14 cellular contexts compared by ENCODE assay signal in genomic region chr5:103466494-103466893, GRCh38.
DNase-seq lines count a peak whose midpoint lies in the region; ATAC-seq and TF ChIP-seq lines count a peak whose summit lies in the region.
"Had no signal": no experiment of that assay in that cellular context is flagged by ENCODE, and none has a peak within 500 bp of the region (broad histone marks: within the 10 kb centered on the region; RNA-seq: fewer than 3 reads in every experiment).

No MANE protein-coding gene starts in this region.

- no peak for TF ChIP-seq CTCF in AG10803 (conservative IDR thresholded peaks at IDR 0.05; ENCODE audit: low read length)

- H3K4me3 ChIP-seq in AG10803 (ENCODE audit: low read length) = no peak overlapping the region
- H3K4me3 ChIP-seq: heart right ventricle, transverse colon had no signal

- DNase-seq in AG10803 (ENCODE audit: low read depth) = peak; percentile 64
- peak; percentile 73 for DNase-seq in NCI-H460 (ENCODE audit: extremely low read depth, low read depth)
- DNase-seq in dermis microvascular lymphatic vessel endothelial cell (ENCODE audit: low read depth in 2 of 2) = peak; percentile 27 to 83
- DNase-seq in lung microvascular endothelial cell (ENCODE audit: low read depth in 2 of 2) = peak; percentile 70 to 86
- no peak for DNase-seq in COLO829 (ENCODE audit: low spot score)
- no peak for DNase-seq in epidermal melanocyte (ENCODE audit: insufficient read length, low spot score)
- DNase-seq in COR-L47 (lab: John Stamatoyannopoulos, UW) = no peak
- DNase-seq: activated T-cell treated with anti-CD3 and anti-CD28 coated beads, Interleukin-2, amount 50 U/mL, for 1 hour; endodermal cell; H9; heart right ventricle; NCI-H1105 treated with DMSO at 0.1 percent for 48 hours; transverse colon had no signal

- ATAC-seq in GM21529 (IDR thresholded peaks at IDR 0.05; ENCODE audit: unreplicated experiment) = no peak
- ATAC-seq: heart right ventricle had no signal

Comparison
In these comparisons a context has a peak if more than half of its experiments do, and no peak if none do; other contexts are left out.
1. DNase-seq: peak in AG10803 (single experiment), NCI-H460 (single experiment), dermis microvascular lymphatic vessel endothelial cell (2 of 2) and lung microvascular endothelial cell (2 of 2); none in COLO829 (single experiment), epidermal melanocyte (single experiment) and COR-L47 (single experiment).